8 cellular contexts compared by ENCODE assay signal in the genomic region with DNA sequence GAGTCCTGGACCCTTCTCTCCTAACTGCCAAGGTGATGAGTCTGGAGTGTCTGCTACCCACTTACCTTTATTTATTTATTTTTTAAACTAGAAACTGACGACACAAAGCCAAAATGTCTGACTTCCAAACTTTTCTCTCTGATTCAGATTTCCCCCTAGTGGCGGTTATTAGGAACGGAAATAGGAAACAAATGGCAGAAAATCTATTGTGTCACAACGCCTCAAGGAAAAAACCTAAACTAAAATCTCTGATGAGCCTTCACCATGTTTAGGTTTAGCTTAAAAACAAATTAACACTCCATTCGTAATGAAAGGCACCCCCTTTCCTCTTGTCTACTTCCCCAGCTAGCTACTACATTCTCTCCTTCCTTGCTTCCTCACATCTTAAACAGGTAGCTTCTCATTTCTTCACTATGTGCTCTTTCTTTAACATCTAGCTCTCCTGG.
DNase-seq lines count a peak whose midpoint lies in the region; TF ChIP-seq lines count a peak whose summit lies in the region.

No MANE protein-coding gene starts in this region.

- TF ChIP-seq EP300 in stomach (IDR thresholded peaks at IDR 0.05): no peak

- H3K4me1 ChIP-seq in right atrium auricular region: no peaks in the 10 kb centered on the region
- peaks cover 0 to 14% (median 0%) of the 10 kb centered on the region in 4 donors for H3K4me1 ChIP-seq in stomach

- H3K27me3 ChIP-seq in GM06990 (replicated peaks; ENCODE audit: control insufficient read depth, insufficient read depth, low read length) (no peaks in the 10 kb centered on the region), right atrium auricular region (no peaks in the 10 kb centered on the region), stomach (no peaks in the 10 kb centered on the region)

- TF ChIP-seq POLR2A in stomach (IDR thresholded peaks at IDR 0.05): no peak

- H3K4me3 ChIP-seq in GM06990 (replicated peaks; ENCODE audit: low read depth, low read length) (no peak overlapping the region), right atrium auricular region (no peak overlapping the region), stomach (no peak overlapping the region)

- TF ChIP-seq CTCF in GM06990 (IDR thresholded peaks at IDR 0.05; ENCODE audit: insufficient read depth, low read length, poor library complexity, severe bottlenecking): peak; percentile 58
- peak; percentile 88 for TF ChIP-seq CTCF in VCaP (conservative IDR thresholded peaks at IDR 0.05)
- peak; percentile 70 to 86 for TF ChIP-seq CTCF in right atrium auricular region (IDR thresholded peaks at IDR 0.05)
- peak in 5 of 7 experiments; percentile 37 to 76 (median 47) for TF ChIP-seq CTCF in stomach (IDR thresholded peaks at IDR 0.05)

- DNase-seq in GM06990 (ENCODE audit: extremely low read depth, insufficient read length) (no peak), LoVo (ENCODE audit: low spot score) (peak; percentile 32), right atrium auricular region (ENCODE audit: low spot score) (no peak), stomach (no peak), DMS79 (lab: John Stamatoyannopoulos, UW) (no peak)
- no peak for DNase-seq in stimulated activated CD4-positive, alpha-beta T cell treated with anti-CD3 and anti-CD28 coated beads, Interleukin-15, amount 100 ng/mL, for 24 hours
- DNase-seq in stimulated activated CD4-positive, alpha-beta T cell treated with anti-CD3 and anti-CD28 coated beads, Interleukin-2, amount 100 ng/mL, for 48 hours: no peak

- 24 to 57% (median 35%) methylated on average over 5 of the region's 5 CpGs for WGBS in stomach, 5 donors

- intact Hi-C loops in stomach (cut with DNase I; ENCODE audit: low total_unique reads): no loop called here

- peak overlapping the region; percentile 27; the same call in 1 of the 2 replicates for H3K27ac ChIP-seq in VCaP
- no peak overlapping the region for H3K27ac ChIP-seq in right atrium auricular region
- no peak overlapping the region for H3K27ac ChIP-seq in stomach

- H3K36me3 ChIP-seq in GM06990 (ENCODE audit: control insufficient read depth, insufficient read depth, low read length) (peaks cover 2% of the 10 kb centered on the region; the same call in 1 of the 2 replicates), right atrium auricular region (peaks cover 18% of the 10 kb centered on the region), stomach (peaks cover 0 to 44% (median 41%) of the 10 kb centered on the region in 4 donors)

- H3K9me3 ChIP-seq in right atrium auricular region (no peaks in the 10 kb centered on the region), stomach (no peaks in the 10 kb centered on the region)
